In the genomic region with DNA sequence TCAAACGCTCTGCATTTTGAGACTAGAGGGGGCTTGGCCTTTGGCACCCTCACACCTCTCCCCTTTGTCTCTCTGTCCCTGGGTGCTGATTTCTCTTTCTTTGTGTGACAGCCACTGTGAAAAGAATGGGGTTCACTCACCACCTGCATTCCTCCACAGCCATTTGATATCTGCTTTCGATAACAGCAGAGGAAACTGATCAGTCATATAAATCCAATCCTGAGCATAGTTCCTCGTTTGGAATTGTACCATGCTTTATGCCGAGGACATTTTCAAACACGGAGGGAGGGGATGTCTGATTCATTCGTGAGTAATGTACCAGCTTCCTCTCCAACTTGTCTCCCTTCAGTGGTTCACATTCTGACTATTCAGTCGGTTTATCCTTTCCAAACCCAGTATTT, we compare ENCODE assay signal across 9 cellular contexts. TPM values are rescaled to one million over a fixed set of nuclear protein-coding genes. Genes with fewer than 3 reads are reported as not detected.
DNase-seq lines count a peak whose midpoint lies in the region; ATAC-seq and TF ChIP-seq lines count a peak whose summit lies in the region.
"Had no signal": no experiment of that assay in that cellular context is flagged by ENCODE, and none has a peak within 500 bp of the region (broad histone marks: within the 10 kb centered on the region; RNA-seq: fewer than 3 reads in every experiment).

No MANE protein-coding gene starts in this region.

- H3K4me3 ChIP-seq in HEK293 (ENCODE audit: low read depth, low read length) = no peak overlapping the region
- peak overlapping the region; percentile 43 for H3K4me3 ChIP-seq in skeletal muscle satellite cell (ENCODE audit: low read length)
- H3K4me3 ChIP-seq in ascending aorta = no peak overlapping the region
- no peak overlapping the region for H3K4me3 ChIP-seq in testis

- intact Hi-C loops in ascending aorta (cut with DNase I) (no loop called here), testis (cut with DNase I; ENCODE audit: low total_unique reads) (no loop called here)

- peak overlapping the region; percentile 58 for H3K9ac ChIP-seq in skeletal muscle satellite cell (ENCODE audit: low read depth, low read length)

- H3K9me3 ChIP-seq in HEK293 (ENCODE audit: control insufficient read depth, insufficient read depth, low read depth, low read length) = no peaks in the 10 kb centered on the region
- H3K9me3 ChIP-seq in skeletal muscle satellite cell (replicated peaks; ENCODE audit: low read length) = no peaks in the 10 kb centered on the region
- H3K9me3 ChIP-seq in ascending aorta = no peaks in the 10 kb centered on the region
- no peaks in the 10 kb centered on the region for H3K9me3 ChIP-seq in testis

- H3K4me1 ChIP-seq in HEK293 (ENCODE audit: control insufficient read depth, insufficient read depth, low read length) (no peaks in the 10 kb centered on the region; the same call in 1 of the 2 replicates), foreskin keratinocyte (peaks cover 56% of the 10 kb centered on the region), skeletal muscle satellite cell (ENCODE audit: control insufficient read depth, insufficient read depth, low read length) (peaks cover 67% of the 10 kb centered on the region), ascending aorta (peaks cover 0 to 9% of the 10 kb centered on the region in 2 donors), testis (no peaks in the 10 kb centered on the region)

- POLR2A ChIA-PET in HEK293 (lab: Yijun Ruan, JAX) = interaction anchor here (0.7 kb wide), 1 partner anchor 265 kb away, joined by 3 read pairs; no protein-coding TSS in a partner anchor

- peak overlapping the region; percentile 69 for H3K4me2 ChIP-seq in skeletal muscle satellite cell (ENCODE audit: low read length)

- ATAC-seq in foreskin keratinocyte (peak; percentile 69), GM21526 (IDR thresholded peaks at IDR 0.05; ENCODE audit: low FRiP score, unreplicated experiment) (no peak), HG03571 (IDR thresholded peaks at IDR 0.05; ENCODE audit: unreplicated experiment) (no peak)

- H3K27me3 ChIP-seq in foreskin keratinocyte (no peaks in the 10 kb centered on the region), skeletal muscle satellite cell (ENCODE audit: control insufficient read depth, insufficient read depth, low read length) (no peaks in the 10 kb centered on the region), ascending aorta (no peaks in the 10 kb centered on the region), testis (no peaks in the 10 kb centered on the region)

- TF ChIP-seq POLR2A in testis (IDR thresholded peaks at IDR 0.05) = no peak

- WGBS in testis, 2 donors = 49 to 58% methylated on average over 7 of the region's 7 CpGs

- H3K36me3 ChIP-seq in HEK293 (ENCODE audit: control insufficient read depth in 2 of 2, insufficient read depth in 1 of 2, low read length in 2 of 2) (no peaks in the 10 kb centered on the region), skeletal muscle satellite cell (ENCODE audit: insufficient read depth, low read length) (no peaks in the 10 kb centered on the region), ascending aorta (no peaks in the 10 kb centered on the region), testis (ENCODE audit: low read depth, missing control alignments) (no peaks in the 10 kb centered on the region)

- CTCF ChIA-PET in HEK293 (lab: Yijun Ruan, JAX) = interaction anchor here (0.6 kb wide), 1 partner anchor 43 kb away, joined by 3 read pairs; no protein-coding TSS in a partner anchor

- H3K27ac ChIP-seq in HEK293 (ENCODE audit: extremely low read depth, low read depth, low read length) (no peak overlapping the region), foreskin keratinocyte (peak overlapping the region; percentile 86), ascending aorta (no peak overlapping the region), testis (no peak overlapping the region)

- DNase-seq in SW480 (ENCODE audit: low spot score) = peak; percentile 31
- peak in 1 of 2 donors; percentile 83 for DNase-seq in foreskin keratinocyte
- DNase-seq in ascending aorta (ENCODE audit: low spot score in 2 of 2) = no peak
- no peak for DNase-seq in testis
- DNase-seq: activated effector memory CD4-positive, alpha-beta T cell treated with anti-CD3 and anti-CD28 coated beads, Interleukin-2, amount 50 U/mL, for 16 hours had no signal

- TF ChIP-seq CTCF in HEK293 (tag by site-specific recombination; IDR thresholded peaks at IDR 0.05) (no peak), foreskin keratinocyte (conservative IDR thresholded peaks at IDR 0.05) (no peak), ascending aorta (IDR thresholded peaks at IDR 0.05) (no peak), testis (IDR thresholded peaks at IDR 0.05) (no peak)

TF ChIP-seq in HEK293, 187 proteins besides CTCF, POLR2A, EP300 and RAD21:
- TF ChIP-seq ZBTB17 (tag by site-specific recombination; IDR thresholded peaks at IDR 0.05) (peak; percentile 61), ZNF560 (tag by site-specific recombination; IDR thresholded peaks at IDR 0.05; ENCODE audit: borderline replicate concordance) (no peak), MZF1 (tag by site-specific recombination; IDR thresholded peaks at IDR 0.05; ENCODE audit: borderline replicate concordance) (no peak), PRDM2 (tag by site-specific recombination; IDR thresholded peaks at IDR 0.05; ENCODE audit: borderline replicate concordance) (no peak)

RNA-seq across cellular contexts. Expression of gene MET, which starts 15.8 kb away (rescaled TPM):
- total RNA-seq in foreskin keratinocyte (147 and 157 TPM in 2 replicates), ascending aorta (29.5 TPM), testis (1 to 10 TPM; 2.0 to 3.2 TPM)
- polyA plus RNA-seq in foreskin keratinocyte (26.7 and 30.7 TPM in 2 replicates), testis (ENCODE audit: insufficient read depth, low read depth, low replicate concordance) (3.9 TPM)
- 55.9 and 94.8 TPM in 2 replicates for total RNA-seq in skeletal muscle satellite cell (2012; rRNA removed)
